In genomic region chr18:58990720-58991119, GRCh38 we compare ENCODE assay signal across 2 cellular contexts.
TF ChIP-seq lines count a peak whose summit lies in the region.

No MANE protein-coding gene starts in this region.

TF ChIP-seq in HCT116, 20 proteins besides CTCF, POLR2A, EP300 and RAD21 (continued from another document):
- TF ChIP-seq REST (IDR thresholded peaks at IDR 0.05; ENCODE audit: low read depth) (no peak), SP1 (IDR thresholded peaks at IDR 0.05; ENCODE audit: low read depth) (no peak), SIN3A (IDR thresholded peaks at IDR 0.05; ENCODE audit: low read depth) (no peak), POLR2AphosphoS5 (IDR thresholded peaks at IDR 0.05; ENCODE audit: low read depth, low read length) (no peak), JUND (IDR thresholded peaks at IDR 0.05) (no peak), EZH2phosphoT487 (IDR thresholded peaks at IDR 0.05; ENCODE audit: borderline replicate concordance) (no peak), EGR1 (IDR thresholded peaks at IDR 0.05; ENCODE audit: low read depth) (no peak), ELF1 (IDR thresholded peaks at IDR 0.05; ENCODE audit: borderline replicate concordance, low read depth) (no peak), MAX (IDR thresholded peaks at IDR 0.05) (no peak), ZFX (IDR thresholded peaks at IDR 0.05) (no peak), ZBTB33 (IDR thresholded peaks at IDR 0.05; ENCODE audit: extremely low read depth, insufficient replicate concordance, low read length) (no peak), YY1 (IDR thresholded peaks at IDR 0.05; ENCODE audit: extremely low read depth, insufficient replicate concordance, low read depth, low read length) (no peak), ZNF274 (IDR thresholded peaks at IDR 0.05; ENCODE audit: low read depth, low read length) (no peak), ATF3 (IDR thresholded peaks at IDR 0.05) (no peak), CBX3 (IDR thresholded peaks at IDR 0.05; ENCODE audit: low read depth) (no peak)

TF ChIP-seq in HepG2, 621 proteins besides CTCF, POLR2A, EP300 and RAD21 (continued from another document):
- no peak for TF ChIP-seq HHEX (CRISPR knock-in tag; IDR thresholded peaks at IDR 0.05)
- TF ChIP-seq GLMP (CRISPR knock-in tag; IDR thresholded peaks at IDR 0.05; ENCODE audit: borderline replicate concordance): no peak
- TF ChIP-seq ZNF772 (CRISPR knock-in tag; IDR thresholded peaks at IDR 0.05): no peak
- TF ChIP-seq CHD4 (IDR thresholded peaks at IDR 0.05; ENCODE audit: borderline replicate concordance, low read length): no peak
- TF ChIP-seq HOXA7 (CRISPR knock-in tag; IDR thresholded peaks at IDR 0.05): no peak
- TF ChIP-seq HOMEZ (CRISPR knock-in tag; IDR thresholded peaks at IDR 0.05; ENCODE audit: low read depth): no peak
- TF ChIP-seq IRF2 (CRISPR knock-in tag; IDR thresholded peaks at IDR 0.05): no peak
- no peak for TF ChIP-seq ZKSCAN1 (IDR thresholded peaks at IDR 0.05; ENCODE audit: low read length)
- no peak for TF ChIP-seq BORCS8-MEF2B (CRISPR knock-in tag; IDR thresholded peaks at IDR 0.05)
- no peak for TF ChIP-seq ZSCAN30 (CRISPR knock-in tag; IDR thresholded peaks at IDR 0.05)
- no peak for TF ChIP-seq ZNF747 (CRISPR knock-in tag; IDR thresholded peaks at IDR 0.05; ENCODE audit: borderline replicate concordance)
- TF ChIP-seq TRIM22 (IDR thresholded peaks at IDR 0.05): no peak
- no peak for TF ChIP-seq ZUFSP (CRISPR knock-in tag; IDR thresholded peaks at IDR 0.05; ENCODE audit: borderline replicate concordance)
- no peak for TF ChIP-seq ZBTB34 (CRISPR knock-in tag; IDR thresholded peaks at IDR 0.05)
